Comparison of ENCODE assay signal across 10 cellular contexts in genomic region chr20:50163570-50164317, GRCh38. TPM values are rescaled to one million over a fixed set of nuclear protein-coding genes. Genes with fewer than 3 reads are reported as not detected.
DNase-seq lines count a peak whose midpoint lies in the region; ATAC-seq and TF ChIP-seq lines count a peak whose summit lies in the region.
"Had no signal": no experiment of that assay in that cellular context is flagged by ENCODE, and none has a peak within 500 bp of the region (broad histone marks: within the 10 kb centered on the region; RNA-seq: fewer than 3 reads in every experiment).

No MANE protein-coding gene starts in this region.

- H3K4me3 Mint-ChIP-seq in brain (peak overlapping the region in 3 of 5 experiments; percentile 3 to 37 (median 25)), type B pancreatic cell (peak overlapping the region; percentile 41)
- H3K4me3 Mint-ChIP-seq: activated CD4-positive, alpha-beta T cell treated with anti-CD3 and anti-CD28 coated beads, Interleukin-2, amount 10 ng/mL, durations not matched to agents 7 days and 5 days had no signal

- DNase-seq in DMS53 (lab: John Stamatoyannopoulos, UW) (peak; percentile 35), DMS53 treated with DMSO at 0.1 percent for 48 hours (lab: John Stamatoyannopoulos, UW; ENCODE audit: unreplicated experiment) (no peak), kidney tubule cell (ENCODE audit: low spot score) (peak; percentile 42), type B pancreatic cell (ENCODE audit: extremely low spot score, unreplicated experiment) (no peak), NCI-H524 treated with DMSO at 0.1 percent for 48 hours (lab: John Stamatoyannopoulos, UW) (no peak)
- no peak for DNase-seq in activated CD8-positive, alpha-beta memory T cell treated with anti-CD3 and anti-CD28 coated beads, Interleukin-2, amount 50 U/mL, for 48 hours
- DNase-seq: activated CD4-positive, alpha-beta T cell treated with anti-CD3 and anti-CD28 coated beads, Interleukin-2, amount 10 ng/mL, durations not matched to agents 7 days and 5 days; aorta had no signal

- TF ChIP-seq CTCF in brain (conservative IDR thresholded peaks at IDR 0.05) (no peak), type B pancreatic cell (conservative IDR thresholded peaks at IDR 0.05) (no peak)

- H3K9me3 Mint-ChIP-seq in brain (peaks cover 0 to 3% (median 0%) of the 10 kb centered on the region in 5 experiments), type B pancreatic cell (no peaks in the 10 kb centered on the region)
- H3K9me3 Mint-ChIP-seq: activated CD4-positive, alpha-beta T cell treated with anti-CD3 and anti-CD28 coated beads, Interleukin-2, amount 10 ng/mL, durations not matched to agents 7 days and 5 days had no signal

- H3K27me3 Mint-ChIP-seq in brain (peaks cover 17% of the 10 kb centered on the region), type B pancreatic cell (no peaks in the 10 kb centered on the region)
- H3K27me3 Mint-ChIP-seq: activated CD4-positive, alpha-beta T cell treated with anti-CD3 and anti-CD28 coated beads, Interleukin-2, amount 10 ng/mL, durations not matched to agents 7 days and 5 days had no signal

- H3K4me1 Mint-ChIP-seq in brain (peaks cover 42% of the 10 kb centered on the region), type B pancreatic cell (ENCODE audit: unreplicated experiment) (peaks cover 24% of the 10 kb centered on the region)

- H3K27ac Mint-ChIP-seq in brain = peak overlapping the region; percentile 36 to 94 (median 51)
- peak overlapping the region; percentile 65 for H3K27ac Mint-ChIP-seq in type B pancreatic cell
- H3K27ac Mint-ChIP-seq: activated CD4-positive, alpha-beta T cell treated with anti-CD3 and anti-CD28 coated beads, Interleukin-2, amount 10 ng/mL, durations not matched to agents 7 days and 5 days had no signal

- H3K36me3 Mint-ChIP-seq in brain = no peaks in the 10 kb centered on the region
- H3K36me3 Mint-ChIP-seq in type B pancreatic cell = no peaks in the 10 kb centered on the region

- no peak for ATAC-seq in GM21723 (IDR thresholded peaks at IDR 0.05; ENCODE audit: unreplicated experiment)

RNA-seq across cellular contexts. Expression of gene PEDS1, which starts 10.2 kb away (rescaled TPM):
- polyA plus RNA-seq in brain (ENCODE audit: insufficient read depth, low read depth, low replicate concordance) = 45.1 TPM
- 29.9 and 42.9 TPM in 2 replicates for total RNA-seq in type B pancreatic cell (ENCODE audit: low replicate concordance)

RNA-seq across cellular contexts. Expression of gene CEBPB, which starts 26.9 kb away (rescaled TPM):
- 17.1 TPM for polyA plus RNA-seq in brain (ENCODE audit: insufficient read depth, low read depth, low replicate concordance)
- total RNA-seq in type B pancreatic cell (ENCODE audit: low replicate concordance) = 23.0 and 54.1 TPM in 2 replicates

RNA-seq across cellular contexts. Expression of gene UBE2V1, which starts 50.8 kb away (rescaled TPM):
- polyA plus RNA-seq in brain (ENCODE audit: insufficient read depth, low read depth, low replicate concordance) = 166 TPM
- total RNA-seq in type B pancreatic cell (ENCODE audit: low replicate concordance) = 90.5 and 117 TPM in 2 replicates

Comparison
In these comparisons a context has a peak if more than half of its experiments do, and no peak if none do; other contexts are left out.
1. DNase-seq: peak in DMS53 (single experiment) and kidney tubule cell (single experiment); none in DMS53 treated with DMSO at 0.1 percent for 48 hours (single experiment), type B pancreatic cell (single experiment), NCI-H524 treated with DMSO at 0.1 percent for 48 hours (single experiment) and activated CD8-positive, alpha-beta memory T cell treated with anti-CD3 and anti-CD28 coated beads, Interleukin-2, amount 50 U/mL, for 48 hours (single experiment).